In the genomic region with DNA sequence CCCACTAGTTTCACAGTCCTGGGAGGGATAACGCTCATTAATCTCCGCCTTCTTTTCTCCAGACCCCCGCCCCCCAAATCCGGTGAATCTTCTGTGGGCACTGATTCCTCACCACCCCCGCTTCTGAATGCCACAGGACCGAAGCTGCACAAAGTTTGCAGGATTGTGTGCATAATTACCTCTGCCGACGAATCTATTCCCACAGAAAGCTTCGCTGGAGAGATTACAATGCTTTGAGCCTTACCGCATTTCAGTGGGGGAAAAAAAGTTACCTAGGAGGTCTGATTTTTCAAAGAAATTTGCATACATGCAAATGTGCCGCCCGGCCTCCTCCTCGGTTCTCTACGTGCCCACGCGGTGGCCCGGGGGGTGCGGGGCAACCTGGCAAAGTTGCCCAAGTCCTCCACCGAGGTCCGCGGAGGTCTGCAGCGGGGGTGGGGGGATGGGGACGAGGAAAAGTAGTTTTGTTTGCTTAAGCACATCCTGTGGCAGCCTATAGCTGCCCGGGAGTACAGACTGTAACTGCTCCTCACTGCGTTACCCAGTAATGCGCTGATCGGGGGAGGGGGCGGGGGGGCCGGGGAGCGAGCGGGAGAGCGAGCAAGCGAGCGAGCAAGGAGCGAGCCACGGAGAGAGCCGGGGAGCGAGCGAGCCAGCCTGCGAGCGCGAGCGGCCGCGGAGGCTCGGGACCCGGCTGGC, we compare ENCODE assay signal across 8 cellular contexts. TPM values are rescaled to one million over a fixed set of nuclear protein-coding genes. Genes with fewer than 3 reads are reported as not detected.
DNase-seq lines count a peak whose midpoint lies in the region; ATAC-seq and TF ChIP-seq lines count a peak whose summit lies in the region.

No MANE protein-coding gene starts in this region.

- no peak overlapping the region for H3K27ac Mint-ChIP-seq in T-helper 1 cell treated with Interleukin-12 subunit alpha and Interleukin-12 subunit beta and Interleukin-4 antibody, amounts not matched to agents 30 μg/mL and 1 μg/mL, for 36 hours

- CTCF ChIA-PET in AG04449 (lab: Yijun Ruan, JAX), result interaction anchor here (1.1 to 3.1 kb wide), 2 partner anchors 33 to 75 kb away, joined by 3 to 15 read pairs; no protein-coding TSS in a partner anchor

- H3K4me3 ChIP-seq in AG04449 (ENCODE audit: low read depth, low read length) (peak overlapping the region; percentile 72), iPS-15b (ENCODE audit: low read depth, low read length) (peak overlapping the region; percentile 46)

- peaks cover 79% of the 10 kb centered on the region for H3K27me3 Mint-ChIP-seq in T-helper 1 cell treated with Interleukin-12 subunit alpha and Interleukin-12 subunit beta and Interleukin-4 antibody, amounts not matched to agents 30 μg/mL and 1 μg/mL, for 36 hours (ENCODE audit: low read depth)

- no peak for TF ChIP-seq CTCF in AG04449 (IDR thresholded peaks at IDR 0.05; ENCODE audit: insufficient read depth, low read length, missing control alignments)

- H3K4me1 Mint-ChIP-seq in T-helper 1 cell treated with Interleukin-12 subunit alpha and Interleukin-12 subunit beta and Interleukin-4 antibody, amounts not matched to agents 30 μg/mL and 1 μg/mL, for 36 hours (ENCODE audit: low read depth), result peaks cover 34% of the 10 kb centered on the region

- H3K36me3 Mint-ChIP-seq in T-helper 1 cell treated with Interleukin-12 subunit alpha and Interleukin-12 subunit beta and Interleukin-4 antibody, amounts not matched to agents 30 μg/mL and 1 μg/mL, for 36 hours (ENCODE audit: low read depth), result peaks cover 5% of the 10 kb centered on the region

- H3K4me3 Mint-ChIP-seq in T-helper 1 cell treated with Interleukin-12 subunit alpha and Interleukin-12 subunit beta and Interleukin-4 antibody, amounts not matched to agents 30 μg/mL and 1 μg/mL, for 36 hours, result peak overlapping the region; percentile 45

- peaks cover 26% of the 10 kb centered on the region for H3K4me1 ChIP-seq in iPS-15b (ENCODE audit: control insufficient read depth, insufficient read depth, low read length)

- intact Hi-C loops in sciatic nerve (cut with DNase I), result no loop called here

- H3K9me3 Mint-ChIP-seq in T-helper 1 cell treated with Interleukin-12 subunit alpha and Interleukin-12 subunit beta and Interleukin-4 antibody, amounts not matched to agents 30 μg/mL and 1 μg/mL, for 36 hours, result no peaks in the 10 kb centered on the region

- H3K36me3 ChIP-seq in iPS-15b (ENCODE audit: control insufficient read depth, insufficient read depth, low read length), result no peaks in the 10 kb centered on the region

- DNase-seq in AG04449 (ENCODE audit: low read depth, low spot score) (no peak), HuH-7 (ENCODE audit: low spot score) (peak; percentile 69), astrocyte of the hippocampus (ENCODE audit: low read depth, low spot score) (peak; percentile 53), sciatic nerve (ENCODE audit: low spot score) (peak; percentile 71), Kasumi-1 (lab: John Stamatoyannopoulos, UW) (no peak)

- ATAC-seq in sciatic nerve (no peak), HG02973 (IDR thresholded peaks at IDR 0.05; ENCODE audit: unreplicated experiment) (no peak)

- peaks cover 69% of the 10 kb centered on the region for H3K27me3 ChIP-seq in iPS-15b (ENCODE audit: control insufficient read depth, insufficient read depth, low read length)

- no peak overlapping the region for H3K9ac ChIP-seq in iPS-15b (ENCODE audit: low read depth, low read length)

- POLR2A ChIA-PET in AG04449 (lab: Yijun Ruan, JAX), result interaction anchor here (0.6 kb wide), 1 partner anchor 19 kb away, joined by 3 read pairs; no protein-coding TSS in a partner anchor

- H3K9me3 ChIP-seq in iPS-15b (ENCODE audit: control insufficient read depth, insufficient read depth, low read length), result no peaks in the 10 kb centered on the region

RNA-seq across cellular contexts. Expression of gene NFIA, which starts 0.6 kb away (rescaled TPM):
- 143 TPM for total RNA-seq in sciatic nerve

Comparison
In these comparisons a context has a peak if more than half of its experiments do, and no peak if none do; other contexts are left out.
1. DNase-seq: peak in HuH-7 (single experiment), astrocyte of the hippocampus (single experiment) and sciatic nerve (single experiment); none in AG04449 (single experiment) and Kasumi-1 (0 of 2).